ENCODE assay signal across 12 cellular contexts in the genomic region with DNA sequence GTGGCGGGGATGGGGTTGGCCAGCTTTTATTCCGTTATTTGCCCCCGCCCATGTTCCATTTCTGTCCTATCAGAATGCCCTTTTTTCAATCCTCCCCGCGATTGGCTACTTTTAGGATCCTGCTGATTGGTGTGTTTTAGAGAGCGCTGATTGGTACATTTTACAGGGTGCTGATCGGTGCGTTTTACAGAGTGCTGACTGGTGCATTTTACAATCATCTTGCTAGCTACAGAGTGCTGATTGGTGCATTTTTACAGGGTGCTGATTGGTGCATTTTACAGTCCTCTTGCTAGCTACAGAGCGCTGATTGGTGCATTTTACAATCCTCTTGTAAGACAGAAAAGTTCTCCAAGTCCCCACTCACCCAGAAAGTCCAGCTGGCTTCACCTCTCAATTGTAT. TPM values are rescaled to one million over a fixed set of nuclear protein-coding genes. Genes with fewer than 3 reads are reported as not detected.
"Had no signal": no experiment of that assay in that cellular context is flagged by ENCODE, and none has a peak within 500 bp of the region (broad histone marks: within the 10 kb centered on the region; RNA-seq: fewer than 3 reads in every experiment).

No MANE protein-coding gene starts in this region.

RNA-seq across cellular contexts. Expression of gene SPPL2C, which starts 17.4 kb away (rescaled TPM):
- total RNA-seq: OCI-LY7, PC-3, PC-9, Peyer's patch, Right ventricle myocardium inferior, Right ventricle myocardium superior, RPMI7951, SJCRH30, SJSA1, SK-MEL-5, T-cell had no signal
- polyA plus RNA-seq: SK-N-SH had no signal
